8 cellular contexts compared by ENCODE assay signal in genomic region chr14:101595887-101596721, GRCh38. TPM values are rescaled to one million over a fixed set of nuclear protein-coding genes. Genes with fewer than 3 reads are reported as not detected.
DNase-seq lines count a peak whose midpoint lies in the region; ATAC-seq and TF ChIP-seq lines count a peak whose summit lies in the region.

No MANE protein-coding gene starts in this region.

- H3K36me3 ChIP-seq in OCI-LY1 (ENCODE audit: insufficient read depth, low read length): no peaks in the 10 kb centered on the region

- intact Hi-C loops in posterior vena cava (cut with DNase I): no loop called here

- no peaks in the 10 kb centered on the region for H3K79me2 ChIP-seq in OCI-LY1 (ENCODE audit: insufficient read depth, low read length)

- H3K9me3 Mint-ChIP-seq in activated naive CD4-positive, alpha-beta T cell treated with anti-CD3 and anti-CD28 coated beads, Interleukin-2, amount 50 U/mL, for 72 hours: peaks cover 16 to 19% of the 10 kb centered on the region in 2 donors

- no peak for TF ChIP-seq CTCF in OCI-LY1 (IDR thresholded peaks at IDR 0.05; ENCODE audit: low read length)

- peak; percentile 32 for DNase-seq in GDM1 (lab: John Stamatoyannopoulos, UW)
- peak in 1 of 2 donors; percentile 62 for DNase-seq in activated naive CD4-positive, alpha-beta T cell treated with anti-CD3 and anti-CD28 coated beads, Interleukin-2, amount 50 U/mL, for 72 hours (ENCODE audit: low spot score in 2 of 2)
- DNase-seq in posterior vena cava (ENCODE audit: low spot score): peak; percentile 61
- no peak for DNase-seq in NCI-H2107 treated with DMSO at 0.1 percent for 48 hours (lab: John Stamatoyannopoulos, UW; ENCODE audit: unreplicated experiment)
- no peak for DNase-seq in glomerular visceral epithelial cell (ENCODE audit: extremely low spot score)
- no peak for DNase-seq in NCI-H2196 (lab: John Stamatoyannopoulos, UW; ENCODE audit: unreplicated experiment)
- DNase-seq in NCI-H1694 (lab: John Stamatoyannopoulos, UW): no peak

- peak overlapping the region; percentile 20 for H3K4me3 ChIP-seq in OCI-LY1 (ENCODE audit: low read depth, low read length, poor library complexity, severe bottlenecking)

- no peak overlapping the region for H3K27ac ChIP-seq in OCI-LY1 (ENCODE audit: low read depth, low read length, poor library complexity, severe bottlenecking)

- ATAC-seq in activated naive CD4-positive, alpha-beta T cell treated with anti-CD3 and anti-CD28 coated beads, Interleukin-2, amount 50 U/mL, for 72 hours: peak in 1 of 2 donors; percentile 69

- H3K9me3 ChIP-seq in OCI-LY1 (ENCODE audit: low read length): peaks cover 4% of the 10 kb centered on the region; the same call in 1 of the 2 replicates

- peak overlapping the region; percentile 19; the same call in 1 of the 2 replicates for H3K4me2 ChIP-seq in OCI-LY1 (ENCODE audit: low read length)

- peaks cover 14 to 21% of the 10 kb centered on the region in 2 donors for H3K36me3 Mint-ChIP-seq in activated naive CD4-positive, alpha-beta T cell treated with anti-CD3 and anti-CD28 coated beads, Interleukin-2, amount 50 U/mL, for 72 hours

- no peaks in the 10 kb centered on the region for H4K20me1 ChIP-seq in OCI-LY1 (ENCODE audit: insufficient read depth, low read length)

- H3K9ac ChIP-seq in OCI-LY1 (ENCODE audit: low read length): no peak overlapping the region

- H3K4me1 ChIP-seq in OCI-LY1 (ENCODE audit: insufficient read depth, low read length, severe bottlenecking): peaks cover 6% of the 10 kb centered on the region

- H3K27me3 ChIP-seq in OCI-LY1 (ENCODE audit: insufficient read depth, low read length): no peaks in the 10 kb centered on the region

- peak overlapping the region; percentile 91 to 94 for H3K27ac Mint-ChIP-seq in activated naive CD4-positive, alpha-beta T cell treated with anti-CD3 and anti-CD28 coated beads, Interleukin-2, amount 50 U/mL, for 72 hours

- peak overlapping the region; percentile 7; the same call in 1 of the 2 replicates for H2AFZ ChIP-seq in OCI-LY1 (ENCODE audit: low read length)

- no peaks in the 10 kb centered on the region for H3F3A ChIP-seq in OCI-LY1 (ENCODE audit: insufficient read depth, low read length)

- no peaks in the 10 kb centered on the region for H3K9me2 ChIP-seq in OCI-LY1 (ENCODE audit: low read depth, low read length)

RNA-seq across cellular contexts. Expression of gene DIO3, which starts 34.8 kb away (rescaled TPM):
- not detected for total RNA-seq in activated naive CD4-positive, alpha-beta T cell treated with anti-CD3 and anti-CD28 coated beads, Interleukin-2, amount 50 U/mL, for 72 hours
- total RNA-seq in posterior vena cava: 1 to 10 TPM; 6.1 to 6.2 TPM

Comparison
In these comparisons a context has a peak if more than half of its experiments do, and no peak if none do; other contexts are left out.
1. DNase-seq: peak in GDM1 (single experiment) and posterior vena cava (single experiment); none in NCI-H2107 treated with DMSO at 0.1 percent for 48 hours (single experiment), glomerular visceral epithelial cell (single experiment), NCI-H2196 (single experiment) and NCI-H1694 (single experiment).
2. RNA of gene DIO3, which starts 34.8 kb away (total RNA-seq): 6.1 to 6.2 TPM in posterior vena cava; not detected in activated naive CD4-positive, alpha-beta T cell treated with anti-CD3 and anti-CD28 coated beads, Interleukin-2, amount 50 U/mL, for 72 hours; every median in the first group is over 4 times any median in the second.